27 cellular contexts compared by ENCODE assay signal in genomic region chr12:109921982-109922381, GRCh38. TPM values are rescaled to one million over a fixed set of nuclear protein-coding genes. Genes with fewer than 3 reads are reported as not detected.
DNase-seq lines count a peak whose midpoint lies in the region; ATAC-seq and TF ChIP-seq lines count a peak whose summit lies in the region.
"Had no signal": no experiment of that assay in that cellular context is flagged by ENCODE, and none has a peak within 500 bp of the region (broad histone marks: within the 10 kb centered on the region; RNA-seq: fewer than 3 reads in every experiment).

No MANE protein-coding gene starts in this region.

- no peaks in the 10 kb centered on the region for H3K27me3 Mint-ChIP-seq in T-helper 2 cell treated with Interferon-gamma antibody and Interleukin-4, amounts not matched to agents 5 μg/mL and 100 μg/mL, for 36 hours (ENCODE audit: low read depth)
- H3K27me3 Mint-ChIP-seq in activated B cell treated with CpG ODN at 0.5 μM for 24 hours (no peaks in the 10 kb centered on the region), nephron (ENCODE audit: low read depth) (no peaks in the 10 kb centered on the region)
- no peaks in the 10 kb centered on the region for H3K27me3 Mint-ChIP-seq in activated CD4-positive, alpha-beta memory T cell treated with anti-CD3 and anti-CD28 coated beads, Interleukin-2, amount 10 ng/mL, durations not matched to agents 7 days and 5 days
- H3K27me3 Mint-ChIP-seq: B cell had no signal

- peaks cover 35% of the 10 kb centered on the region for H3K36me3 ChIP-seq in upper lobe of right lung

- H3K4me1 Mint-ChIP-seq in T-helper 2 cell treated with Interferon-gamma antibody and Interleukin-4, amounts not matched to agents 5 μg/mL and 100 μg/mL, for 36 hours (ENCODE audit: low read depth) = no peaks in the 10 kb centered on the region
- H3K4me1 Mint-ChIP-seq in activated B cell treated with CpG ODN at 0.5 μM for 24 hours = peaks cover 14% of the 10 kb centered on the region
- peaks cover 18% of the 10 kb centered on the region for H3K4me1 Mint-ChIP-seq in nephron
- no peaks in the 10 kb centered on the region for H3K4me1 Mint-ChIP-seq in activated CD4-positive, alpha-beta memory T cell treated with anti-CD3 and anti-CD28 coated beads, Interleukin-2, amount 10 ng/mL, durations not matched to agents 7 days and 5 days

- DNase-seq in T-helper 2 cell treated with Interferon-gamma antibody and Interleukin-4, amounts not matched to agents 5 μg/mL and 100 μg/mL, for 36 hours (ENCODE audit: low spot score) = no peak
- DNase-seq in T-helper 2 cell (no peak), activated B cell treated with CpG ODN at 0.5 μM for 24 hours (no peak), upper lobe of right lung (peak; percentile 33)
- no peak for DNase-seq in activated CD4-positive, alpha-beta memory T cell treated with anti-CD3 and anti-CD28 coated beads, Interleukin-2, amount 10 ng/mL, durations not matched to agents 7 days and 5 days
- DNase-seq: Calu3, DMS79 treated with DMSO at 0.1 percent for 48 hours, GF-D8, GOT3, KG1, NCI-H1048, NCI-H1417, NCI-H1694, NCI-H2029 treated with DMSO at 0.1 percent for 48 hours, NCI-H2227 treated with DMSO at 0.1 percent for 48 hours, NCI-H526 treated with DMSO at 0.1 percent for 48 hours, PC-9, RPMI8226, SHP77 treated with DMSO at 0.1 percent for 48 hours, SK-N-SH had no signal

- ATAC-seq in activated B cell treated with CpG ODN at 0.5 μM for 24 hours (ENCODE audit: low read depth) (no peak), upper lobe of right lung (no peak), GM18867 (IDR thresholded peaks at IDR 0.05; ENCODE audit: unreplicated experiment) (no peak), HG02623 (IDR thresholded peaks at IDR 0.05; ENCODE audit: unreplicated experiment) (no peak)

- POLR2A ChIA-PET in activated B cell treated with CpG ODN at 0.5 μM for 24 hours (lab: Charles Lee) = no interaction called here
- POLR2A ChIA-PET in activated CD4-positive, alpha-beta memory T cell treated with anti-CD3 and anti-CD28 coated beads, Interleukin-2, amount 10 ng/mL, durations not matched to agents 7 days and 5 days (lab: Charles Lee) = no interaction called here

- peaks cover 28% of the 10 kb centered on the region for H3K36me3 Mint-ChIP-seq in T-helper 2 cell treated with Interferon-gamma antibody and Interleukin-4, amounts not matched to agents 5 μg/mL and 100 μg/mL, for 36 hours (ENCODE audit: low read depth)
- H3K36me3 Mint-ChIP-seq in activated B cell treated with CpG ODN at 0.5 μM for 24 hours (ENCODE audit: low read depth) = peaks cover 49% of the 10 kb centered on the region
- H3K36me3 Mint-ChIP-seq in nephron (ENCODE audit: low read depth) = peaks cover 30% of the 10 kb centered on the region
- peaks cover 40% of the 10 kb centered on the region for H3K36me3 Mint-ChIP-seq in activated CD4-positive, alpha-beta memory T cell treated with anti-CD3 and anti-CD28 coated beads, Interleukin-2, amount 10 ng/mL, durations not matched to agents 7 days and 5 days (ENCODE audit: low read depth)

- intact Hi-C loops in activated B cell treated with CpG ODN at 0.5 μM for 24 hours (cut with micrococcal nuclease) = no loop called here
- intact Hi-C loops in upper lobe of right lung (cut with DNase I) = no loop called here

- no peak overlapping the region for H3K4me3 Mint-ChIP-seq in T-helper 2 cell treated with Interferon-gamma antibody and Interleukin-4, amounts not matched to agents 5 μg/mL and 100 μg/mL, for 36 hours
- H3K4me3 Mint-ChIP-seq in activated B cell treated with CpG ODN at 0.5 μM for 24 hours (no peak overlapping the region), nephron (no peak overlapping the region)
- no peak overlapping the region for H3K4me3 Mint-ChIP-seq in activated CD4-positive, alpha-beta memory T cell treated with anti-CD3 and anti-CD28 coated beads, Interleukin-2, amount 10 ng/mL, durations not matched to agents 7 days and 5 days
- H3K4me3 Mint-ChIP-seq: B cell had no signal

- CTCF ChIA-PET in activated B cell treated with CpG ODN at 0.5 μM for 24 hours (lab: Charles Lee) = no interaction called here
- CTCF ChIA-PET in activated CD4-positive, alpha-beta memory T cell treated with anti-CD3 and anti-CD28 coated beads, Interleukin-2, amount 10 ng/mL, durations not matched to agents 7 days and 5 days (lab: Charles Lee) = interaction anchor here (0.8 kb wide), 1 partner anchor 68 kb away, joined by 3 read pairs; no protein-coding TSS in a partner anchor

- TF ChIP-seq CTCF in activated B cell treated with CpG ODN at 0.5 μM for 24 hours (IDR thresholded peaks at IDR 0.05) = no peak
- TF ChIP-seq CTCF in nephron (IDR thresholded peaks at IDR 0.05; ENCODE audit: unreplicated experiment in 3 of 3) = no peak
- TF ChIP-seq CTCF in upper lobe of right lung (IDR thresholded peaks at IDR 0.05) = no peak

- H3K27ac ChIP-seq in upper lobe of right lung = no peak overlapping the region
- H3K27ac ChIP-seq: 22Rv1, C4-2B, PC-9 had no signal

- H3K4me3 ChIP-seq in upper lobe of right lung = no peak overlapping the region
- H3K4me3 ChIP-seq: HAP-1, PC-9 had no signal

- no peaks in the 10 kb centered on the region for H3K9me3 ChIP-seq in upper lobe of right lung
- H3K9me3 ChIP-seq: HAP-1, SK-N-SH had no signal

- H3K9me3 Mint-ChIP-seq in T-helper 2 cell treated with Interferon-gamma antibody and Interleukin-4, amounts not matched to agents 5 μg/mL and 100 μg/mL, for 36 hours = no peaks in the 10 kb centered on the region
- H3K9me3 Mint-ChIP-seq in activated B cell treated with CpG ODN at 0.5 μM for 24 hours (no peaks in the 10 kb centered on the region), nephron (no peaks in the 10 kb centered on the region)
- no peaks in the 10 kb centered on the region for H3K9me3 Mint-ChIP-seq in activated CD4-positive, alpha-beta memory T cell treated with anti-CD3 and anti-CD28 coated beads, Interleukin-2, amount 10 ng/mL, durations not matched to agents 7 days and 5 days

- H3K27me3 ChIP-seq in upper lobe of right lung = no peaks in the 10 kb centered on the region

- H3K27ac Mint-ChIP-seq in T-helper 2 cell treated with Interferon-gamma antibody and Interleukin-4, amounts not matched to agents 5 μg/mL and 100 μg/mL, for 36 hours = peak overlapping the region; percentile 64
- H3K27ac Mint-ChIP-seq in activated B cell treated with CpG ODN at 0.5 μM for 24 hours (peak overlapping the region; percentile 30), nephron (peak overlapping the region in 2 of 3 experiments; percentile 7 to 25)
- H3K27ac Mint-ChIP-seq in activated CD4-positive, alpha-beta memory T cell treated with anti-CD3 and anti-CD28 coated beads, Interleukin-2, amount 10 ng/mL, durations not matched to agents 7 days and 5 days = no peak overlapping the region
- H3K27ac Mint-ChIP-seq: B cell had no signal

- H3K4me1 ChIP-seq in upper lobe of right lung = no peaks in the 10 kb centered on the region
- H3K4me1 ChIP-seq: HAP-1 had no signal

RNA-seq across cellular contexts. Expression of gene TCHP, which starts 21.9 kb away (rescaled TPM):
- total RNA-seq in activated B cell treated with CpG ODN at 0.5 μM for 24 hours (26.0 and 28.3 TPM in 2 replicates), upper lobe of right lung (16.5 TPM)
- 10 to 100 TPM; 35.0 to 35.3 TPM for total RNA-seq in activated CD4-positive, alpha-beta memory T cell treated with anti-CD3 and anti-CD28 coated beads, Interleukin-2, amount 10 ng/mL, durations not matched to agents 7 days and 5 days

RNA-seq across cellular contexts. Expression of gene GLTP, which starts 41.6 kb away (rescaled TPM):
- 26.5 and 30.0 TPM in 2 replicates for total RNA-seq in activated B cell treated with CpG ODN at 0.5 μM for 24 hours
- 44.0 TPM for total RNA-seq in upper lobe of right lung
- total RNA-seq in activated CD4-positive, alpha-beta memory T cell treated with anti-CD3 and anti-CD28 coated beads, Interleukin-2, amount 10 ng/mL, durations not matched to agents 7 days and 5 days = 10 to 100 TPM; 22.2 to 23.8 TPM
